ENCODE assay signal across 12 cellular contexts in genomic region chr10:108567899-108568752, GRCh38.
DNase-seq lines count a peak whose midpoint lies in the region; ATAC-seq and TF ChIP-seq lines count a peak whose summit lies in the region.
"Had no signal": no experiment of that assay in that cellular context is flagged by ENCODE, and none has a peak within 500 bp of the region (broad histone marks: within the 10 kb centered on the region; RNA-seq: fewer than 3 reads in every experiment).

No MANE protein-coding gene starts in this region.

- TF ChIP-seq CTCF in MM.1S (IDR thresholded peaks at IDR 0.05; ENCODE audit: low read length) (no peak), Calu3 (IDR thresholded peaks at IDR 0.05; ENCODE audit: unreplicated experiment) (no peak), esophagus squamous epithelium (IDR thresholded peaks at IDR 0.05) (no peak)

- H3K4me2 ChIP-seq in MM.1S (ENCODE audit: low read depth, low read length) = peak overlapping the region; percentile 19; the same call in 1 of the 2 replicates
- H3K4me2 ChIP-seq: smooth muscle cell had no signal

- no peaks in the 10 kb centered on the region for H3K4me1 Mint-ChIP-seq in Calu3 (ENCODE audit: low read depth, unreplicated experiment)
- H3K4me1 Mint-ChIP-seq: central memory CD8-positive, alpha-beta T cell had no signal

- H3K9me3 ChIP-seq in MM.1S (replicated peaks; ENCODE audit: insufficient read depth, low read length) = no peaks in the 10 kb centered on the region
- H3K9me3 ChIP-seq in esophagus squamous epithelium = peaks cover 0 to 7% (median 0%) of the 10 kb centered on the region in 3 donors

- ATAC-seq in GM18511 (IDR thresholded peaks at IDR 0.05; ENCODE audit: unreplicated experiment) = peak; percentile 78
- peak; percentile 67 for ATAC-seq in GM21367 (IDR thresholded peaks at IDR 0.05; ENCODE audit: unreplicated experiment)
- peak; percentile 70 for ATAC-seq in HG02885 (IDR thresholded peaks at IDR 0.05; ENCODE audit: poor library complexity, unreplicated experiment)
- ATAC-seq: effector memory CD8-positive, alpha-beta T cell; left lung had no signal

- H3K9me3 Mint-ChIP-seq in Calu3 (ENCODE audit: low read depth, unreplicated experiment) = peaks cover 6% of the 10 kb centered on the region

- H3K27ac ChIP-seq in MM.1S (ENCODE audit: low read length) (no peak overlapping the region), esophagus squamous epithelium (no peak overlapping the region)
- H3K27ac ChIP-seq: left lung had no signal

- DNase-seq in MM.1S = peak; percentile 35
- no peak for DNase-seq in Calu3
- DNase-seq in esophagus squamous epithelium (lab: John Stamatoyannopoulos, UW) = no peak
- DNase-seq in islet precursor cell = no peak
- no peak for DNase-seq in H7
- DNase-seq: effector memory CD8-positive, alpha-beta T cell; left lung had no signal

- no peak overlapping the region for H3K27ac Mint-ChIP-seq in Calu3 (ENCODE audit: unreplicated experiment)
- H3K27ac Mint-ChIP-seq: effector memory CD8-positive, alpha-beta T cell had no signal

- H3K27me3 ChIP-seq in MM.1S (replicated peaks; ENCODE audit: insufficient read depth, low read length) = no peaks in the 10 kb centered on the region
- H3K27me3 ChIP-seq in esophagus squamous epithelium = no peaks in the 10 kb centered on the region
- H3K27me3 ChIP-seq in H7 (ENCODE audit: control insufficient read depth, insufficient read depth, low read length) = no peaks in the 10 kb centered on the region
- H3K27me3 ChIP-seq: left lung had no signal

- no peaks in the 10 kb centered on the region for H3K36me3 Mint-ChIP-seq in Calu3 (ENCODE audit: insufficient read depth, unreplicated experiment)

- no peaks in the 10 kb centered on the region for H3K79me2 ChIP-seq in MM.1S (ENCODE audit: low read length)

- no peaks in the 10 kb centered on the region for H3F3A ChIP-seq in MM.1S (ENCODE audit: insufficient read depth, low read length)

- H3K36me3 ChIP-seq in MM.1S (replicated peaks; ENCODE audit: insufficient read depth, low read length) = no peaks in the 10 kb centered on the region
- H3K36me3 ChIP-seq in esophagus squamous epithelium = no peaks in the 10 kb centered on the region
- no peaks in the 10 kb centered on the region for H3K36me3 ChIP-seq in H7 (replicated peaks; ENCODE audit: control insufficient read depth, insufficient read depth, low read length)
- H3K36me3 ChIP-seq: left lung had no signal

- WGBS in esophagus squamous epithelium, 2 donors = 47 to 53% methylated on average over 5 of the region's 5 CpGs

- H4K20me1 ChIP-seq in MM.1S (ENCODE audit: insufficient read depth, low read length) = no peaks in the 10 kb centered on the region

- H3K4me3 Mint-ChIP-seq in Calu3 (ENCODE audit: low read depth, unreplicated experiment) = no peak overlapping the region
- H3K4me3 Mint-ChIP-seq: central memory CD8-positive, alpha-beta T cell; effector memory CD8-positive, alpha-beta T cell had no signal

- H3K4me1 ChIP-seq in MM.1S (ENCODE audit: low read length) (peaks cover 9% of the 10 kb centered on the region; the same call in 1 of the 2 replicates), esophagus squamous epithelium (no peaks in the 10 kb centered on the region)
- H3K4me1 ChIP-seq: left lung had no signal

- no peak overlapping the region for H3K9ac ChIP-seq in MM.1S (ENCODE audit: low read length)

- BruUV-seq in Calu3 (replicated peaks; lab: Mats Ljungman, UMichigan) = no TSS peak

- CTCF ChIA-PET in Calu3 (lab: Charles Lee) = no interaction called here

- H3K4me3 ChIP-seq in MM.1S (ENCODE audit: low read length) (no peak overlapping the region), esophagus squamous epithelium (no peak overlapping the region), H7 (ENCODE audit: insufficient read depth, low read depth, low read length) (no peak overlapping the region)
- H3K4me3 ChIP-seq: left lung, smooth muscle cell had no signal

- no peak for TF ChIP-seq POLR2A in esophagus squamous epithelium (IDR thresholded peaks at IDR 0.05)

- H2AFZ ChIP-seq in MM.1S (ENCODE audit: low read length) = no peak overlapping the region

- no peaks in the 10 kb centered on the region for H3K27me3 Mint-ChIP-seq in Calu3 (ENCODE audit: unreplicated experiment)
- H3K27me3 Mint-ChIP-seq: central memory CD8-positive, alpha-beta T cell; effector memory CD8-positive, alpha-beta T cell had no signal

- intact Hi-C loops in Calu3 (cut with micrococcal nuclease; ENCODE audit: unreplicated experiment) = no loop called here
- intact Hi-C loops in esophagus squamous epithelium (cut with DNase I) = no loop called here

- H3K9me2 ChIP-seq in MM.1S (replicated peaks; ENCODE audit: insufficient read depth, low read length) = no peaks in the 10 kb centered on the region
